Comparison of ENCODE assay signal across 1 cellular context in the genomic region with DNA sequence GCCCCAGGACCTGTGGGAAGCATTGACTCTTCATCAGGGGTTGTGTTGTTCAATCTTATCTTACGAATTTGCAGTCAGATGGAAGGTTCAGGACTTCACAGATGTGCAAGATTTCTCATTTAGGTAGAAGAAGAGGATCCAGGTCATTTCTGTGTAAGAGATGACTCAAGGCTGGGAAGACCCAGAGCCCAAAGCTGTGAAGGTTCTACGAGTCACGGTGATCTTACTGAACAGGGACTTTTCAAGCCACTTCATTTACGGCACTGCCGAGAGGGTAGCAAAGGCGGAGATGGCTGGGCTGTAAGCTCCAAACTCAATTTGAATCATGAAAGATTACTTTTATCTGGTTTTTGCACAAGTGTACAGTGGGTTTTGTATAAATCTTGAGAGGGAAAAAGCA.
TF ChIP-seq lines count a peak whose summit lies in the region.

No MANE protein-coding gene starts in this region.

TF ChIP-seq in GM12878, 131 proteins besides CTCF, POLR2A, EP300 and RAD21 (continued from another document):
- TF ChIP-seq, protein P1, sequence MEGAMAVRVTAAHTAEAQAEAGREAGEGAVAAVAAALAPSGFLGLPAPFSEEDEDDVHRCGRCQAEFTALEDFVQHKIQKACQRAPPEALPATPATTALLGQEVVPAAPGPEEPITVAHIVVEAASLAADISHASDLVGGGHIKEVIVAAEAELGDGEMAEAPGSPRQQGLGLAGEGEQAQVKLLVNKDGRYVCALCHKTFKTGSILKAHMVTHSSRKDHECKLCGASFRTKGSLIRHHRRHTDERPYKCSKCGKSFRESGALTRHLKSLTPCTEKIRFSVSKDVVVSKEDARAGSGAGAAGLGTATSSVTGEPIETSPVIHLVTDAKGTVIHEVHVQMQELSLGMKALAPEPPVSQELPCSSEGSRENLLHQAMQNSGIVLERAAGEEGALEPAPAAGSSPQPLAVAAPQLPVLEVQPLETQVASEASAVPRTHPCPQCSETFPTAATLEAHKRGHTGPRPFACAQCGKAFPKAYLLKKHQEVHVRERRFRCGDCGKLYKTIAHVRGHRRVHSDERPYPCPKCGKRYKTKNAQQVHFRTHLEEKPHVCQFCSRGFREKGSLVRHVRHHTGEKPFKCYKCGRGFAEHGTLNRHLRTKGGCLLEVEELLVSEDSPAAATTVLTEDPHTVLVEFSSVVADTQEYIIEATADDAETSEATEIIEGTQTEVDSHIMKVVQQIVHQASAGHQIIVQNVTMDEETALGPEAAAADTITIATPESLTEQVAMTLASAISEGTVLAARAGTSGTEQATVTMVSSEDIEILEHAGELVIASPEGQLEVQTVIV (IDR thresholded peaks at IDR 0.05; ENCODE audit: borderline replicate concordance, partially characterized antibody): peak; percentile 43
- 0 out of 2 replicates have a peak, but pooled peaks have one; percentile 15 for TF ChIP-seq CREM (IDR thresholded peaks at IDR 0.05; ENCODE audit: low read depth)
